In the genomic region with DNA sequence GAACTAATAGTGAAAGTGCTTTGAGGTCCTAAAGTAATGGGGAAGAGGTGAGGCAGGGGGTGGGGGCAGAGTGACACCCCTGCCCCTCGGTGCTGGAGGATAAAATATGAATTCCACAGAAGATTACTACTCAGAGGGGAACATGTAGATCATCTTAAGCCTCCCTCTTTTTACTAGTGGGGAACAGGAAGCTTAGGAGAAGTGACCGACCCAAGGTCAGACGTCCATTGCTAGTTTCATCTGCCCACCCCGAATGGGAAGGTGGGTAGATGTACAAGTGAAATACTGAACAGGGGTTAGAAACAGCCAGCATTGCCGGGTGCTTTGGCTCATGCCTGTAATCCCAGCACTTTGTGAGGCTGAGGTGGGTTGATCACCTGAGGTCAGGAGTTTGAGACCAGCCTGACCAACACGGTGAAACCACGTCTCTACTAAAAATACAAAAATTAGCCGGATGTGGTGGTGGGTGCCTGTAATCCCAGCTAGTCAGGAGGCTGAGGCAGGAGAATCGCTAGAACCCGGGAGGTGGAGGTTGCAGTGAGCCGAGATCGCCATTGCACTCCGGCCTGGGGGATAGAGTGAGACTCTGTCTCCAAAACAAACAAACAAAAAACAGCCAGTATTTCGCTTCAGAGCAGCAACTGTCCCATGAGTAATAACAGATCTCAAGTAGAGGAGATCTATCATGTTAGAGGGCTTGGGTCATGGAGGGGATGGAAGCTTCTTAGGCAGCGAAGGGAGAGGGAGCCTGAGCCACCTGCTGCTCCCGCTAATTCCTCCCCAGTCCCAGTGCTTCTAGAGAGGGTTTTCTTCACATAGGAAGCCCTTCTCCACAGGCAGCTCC, we compare ENCODE assay signal across 1 cellular context.
TF ChIP-seq lines count a peak whose summit lies in the region.

No MANE protein-coding gene starts in this region.

TF ChIP-seq in endothelial cell of umbilical vein, 7 proteins besides CTCF, POLR2A, EP300 and RAD21:
- TF ChIP-seq POLR2AphosphoS5 (IDR thresholded peaks at IDR 0.05; ENCODE audit: insufficient read depth, low read depth, low read length), result no peak
- no peak for TF ChIP-seq JUN (IDR thresholded peaks at IDR 0.05; ENCODE audit: borderline replicate concordance, insufficient read depth, insufficient read length, low read depth)
- no peak for TF ChIP-seq MYC (IDR thresholded peaks at IDR 0.05; ENCODE audit: low read depth, low read length)
- no peak for TF ChIP-seq EZH2 (IDR thresholded peaks at IDR 0.05; ENCODE audit: borderline replicate concordance, low read depth, low read length, severe bottlenecking)
- TF ChIP-seq, protein P1, sequence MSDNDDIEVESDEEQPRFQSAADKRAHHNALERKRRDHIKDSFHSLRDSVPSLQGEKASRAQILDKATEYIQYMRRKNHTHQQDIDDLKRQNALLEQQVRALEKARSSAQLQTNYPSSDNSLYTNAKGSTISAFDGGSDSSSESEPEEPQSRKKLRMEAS (IDR thresholded peaks at IDR 0.05; ENCODE audit: insufficient read depth, insufficient read length), result no peak
- TF ChIP-seq FOS (IDR thresholded peaks at IDR 0.05; ENCODE audit: borderline replicate concordance, insufficient read depth, low read length), result no peak
- no peak for TF ChIP-seq GATA2 (IDR thresholded peaks at IDR 0.05; ENCODE audit: insufficient read depth, insufficient read length, low read depth, low read length)
TF ChIP-seq in endothelial cell of umbilical vein: peak in this region for 0.
